Comparison of ENCODE assay signal across 8 cellular contexts in the genomic region with DNA sequence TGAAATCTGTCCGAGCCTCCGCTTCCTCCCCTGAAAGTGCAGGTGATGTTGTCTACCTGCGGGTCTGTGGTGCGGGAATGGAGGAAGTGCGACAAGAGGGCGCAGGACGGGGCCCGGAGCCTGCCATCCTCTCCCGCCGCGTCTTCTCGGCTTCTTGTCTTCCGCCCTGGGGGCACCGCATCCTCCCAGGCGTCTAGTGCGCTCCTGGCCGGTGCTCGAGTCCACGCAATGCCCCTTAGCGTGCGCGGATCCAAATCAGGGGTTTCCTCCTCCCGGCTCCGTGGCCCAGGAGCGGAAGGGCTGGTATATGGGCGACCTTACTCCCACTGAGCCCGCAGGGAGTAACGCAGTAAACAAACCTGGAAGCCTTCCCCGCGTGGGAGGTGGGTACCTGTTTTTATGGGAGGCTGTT. TPM values are rescaled to one million over a fixed set of nuclear protein-coding genes. Genes with fewer than 3 reads are reported as not detected.
DNase-seq lines count a peak whose midpoint lies in the region; ATAC-seq and TF ChIP-seq lines count a peak whose summit lies in the region.

No MANE protein-coding gene starts in this region.

- peak overlapping the region; percentile 95 for H3K27ac Mint-ChIP-seq in activated T-cell treated with anti-CD3 and anti-CD28 coated beads, Interleukin-2, amount 50 U/mL, for 24 hours

- no peaks in the 10 kb centered on the region for H4K20me1 ChIP-seq in osteoblast (ENCODE audit: insufficient read depth, low read length)

- no peaks in the 10 kb centered on the region for H3K27me3 Mint-ChIP-seq in activated T-cell treated with anti-CD3 and anti-CD28 coated beads, Interleukin-2, amount 50 U/mL, for 24 hours

- H2AFZ ChIP-seq in osteoblast (ENCODE audit: low read length) = peak overlapping the region; percentile 99

- peaks cover 21% of the 10 kb centered on the region for H3K79me2 ChIP-seq in osteoblast (ENCODE audit: insufficient read depth, low read length)

- H3K4me1 Mint-ChIP-seq in activated T-cell treated with anti-CD3 and anti-CD28 coated beads, Interleukin-2, amount 50 U/mL, for 24 hours (ENCODE audit: low read depth) = peaks cover 51% of the 10 kb centered on the region

- CTCF ChIA-PET in AG04450 (lab: Charles Lee) = no interaction called here

- no peaks in the 10 kb centered on the region for H3K27me3 ChIP-seq in AG04450 (ENCODE audit: control insufficient read depth, insufficient read depth, low read length)
- H3K27me3 ChIP-seq in osteoblast (ENCODE audit: insufficient read depth, low read length) = no peaks in the 10 kb centered on the region

- H3K4me2 ChIP-seq in osteoblast (ENCODE audit: insufficient read depth, low read length) = peak overlapping the region; percentile 77

- no peak overlapping the region for H3K27ac ChIP-seq in AG04450 (ENCODE audit: low read depth, low read length)
- H3K27ac ChIP-seq in KOPT-K1 (ENCODE audit: low read depth, low read length, poor library complexity, severe bottlenecking) = peak overlapping the region; percentile 91
- peak overlapping the region; percentile 62 for H3K27ac ChIP-seq in osteoblast (ENCODE audit: low read depth, low read length)

- ATAC-seq in GM21367 (IDR thresholded peaks at IDR 0.05; ENCODE audit: unreplicated experiment) = peak; percentile 6
- ATAC-seq in HG03442 (IDR thresholded peaks at IDR 0.05; ENCODE audit: unreplicated experiment) = no peak

- peak overlapping the region; percentile 94 for H3K4me3 ChIP-seq in AG04450 (ENCODE audit: low read depth, low read length)
- peak overlapping the region; percentile 74 for H3K4me3 ChIP-seq in fibroblast of the aortic adventitia (ENCODE audit: low read depth, low read length)
- H3K4me3 ChIP-seq in osteoblast (ENCODE audit: insufficient read depth, low read length) = peak overlapping the region; percentile 98

- H3K9me3 Mint-ChIP-seq in activated T-cell treated with anti-CD3 and anti-CD28 coated beads, Interleukin-2, amount 50 U/mL, for 24 hours = no peaks in the 10 kb centered on the region

- POLR2A ChIA-PET in AG04450 (lab: Yijun Ruan, JAX) = no interaction called here

- no peaks in the 10 kb centered on the region for H3K4me1 ChIP-seq in osteoblast (ENCODE audit: insufficient read depth, low read length)

- H3K36me3 Mint-ChIP-seq in activated T-cell treated with anti-CD3 and anti-CD28 coated beads, Interleukin-2, amount 50 U/mL, for 24 hours (ENCODE audit: low read depth) = peaks cover 56% of the 10 kb centered on the region

- H3K9me3 ChIP-seq in AG04450 (ENCODE audit: control insufficient read depth, insufficient read depth, low read length) = no peaks in the 10 kb centered on the region; the same call in none of the 2 replicates
- H3K9me3 ChIP-seq in KOPT-K1 (ENCODE audit: insufficient read depth, low read length, poor library complexity, severe bottlenecking) = no peaks in the 10 kb centered on the region
- no peaks in the 10 kb centered on the region for H3K9me3 ChIP-seq in osteoblast (ENCODE audit: low read depth, low read length)

- TF ChIP-seq CTCF in AG04450 (IDR thresholded peaks at IDR 0.05; ENCODE audit: low read depth, low read length) (no peak), fibroblast of the aortic adventitia (IDR thresholded peaks at IDR 0.05; ENCODE audit: insufficient read depth, low read length) (no peak), osteoblast (IDR thresholded peaks at IDR 0.05; ENCODE audit: extremely low read depth, low read depth, low read length) (no peak)

- H3K36me3 ChIP-seq in KOPT-K1 (ENCODE audit: insufficient read depth, low read length) = peaks cover 28% of the 10 kb centered on the region
- no peaks in the 10 kb centered on the region for H3K36me3 ChIP-seq in osteoblast (ENCODE audit: insufficient read depth, low read length)

- DNase-seq in AG04450 (ENCODE audit: low read depth, low spot score) = no peak
- DNase-seq in activated T-cell treated with anti-CD3 and anti-CD28 coated beads, Interleukin-2, amount 50 U/mL, for 24 hours = peak; percentile 73
- DNase-seq in fibroblast of the aortic adventitia (ENCODE audit: low read depth) = peak; percentile 11
- DNase-seq in osteoblast (ENCODE audit: insufficient read length, low spot score, missing footprints) = no peak
- no peak for DNase-seq in NCI-H1048 (lab: John Stamatoyannopoulos, UW)

- peak overlapping the region; percentile 97 for H3K4me3 Mint-ChIP-seq in activated T-cell treated with anti-CD3 and anti-CD28 coated beads, Interleukin-2, amount 50 U/mL, for 24 hours

RNA-seq across cellular contexts. Expression of a gene that starts 0.4 kb away (rescaled TPM):
- 4.0 and 4.1 TPM in 2 replicates for polyA plus RNA-seq in AG04450 (2011; rRNA removed)
- polyA minus RNA-seq in AG04450 (2011; rRNA and poly(A)+ RNA removed) = 12.2 and 15.1 TPM in 2 replicates
- total RNA-seq in fibroblast of the aortic adventitia (ENCODE audit: low replicate concordance) (19.9 and 20.3 TPM in 2 replicates), osteoblast (16.6 and 18.3 TPM in 2 replicates)

RNA-seq across cellular contexts. Expression of a gene that starts 7.1 kb away (rescaled TPM):
- 21.0 and 21.4 TPM in 2 replicates for polyA plus RNA-seq in AG04450 (2011; rRNA removed)
- polyA minus RNA-seq in AG04450 (2011; rRNA and poly(A)+ RNA removed) = 30.7 and 35.4 TPM in 2 replicates
- total RNA-seq in fibroblast of the aortic adventitia (ENCODE audit: low replicate concordance) (15.4 and 22.1 TPM in 2 replicates), osteoblast (13.4 and 15.6 TPM in 2 replicates)

Comparison
In these comparisons a context has a peak if more than half of its experiments do, and no peak if none do; other contexts are left out.
1. DNase-seq: peak in activated T-cell treated with anti-CD3 and anti-CD28 coated beads, Interleukin-2, amount 50 U/mL, for 24 hours (single experiment) and fibroblast of the aortic adventitia (single experiment); none in AG04450 (single experiment), osteoblast (single experiment) and NCI-H1048 (single experiment).
2. Peak in every context shown above with its lines, with median percentiles within 50 percentile points of each other: H3K4me3 ChIP-seq.